Comparison of ENCODE assay signal across 8 cellular contexts in genomic region chr4:140149851-140150635, GRCh38. TPM values are rescaled to one million over a fixed set of nuclear protein-coding genes. Genes with fewer than 3 reads are reported as not detected.
DNase-seq lines count a peak whose midpoint lies in the region; ATAC-seq and TF ChIP-seq lines count a peak whose summit lies in the region.

No MANE protein-coding gene starts in this region.

- no peaks in the 10 kb centered on the region for H3K36me3 ChIP-seq in endocrine pancreas (ENCODE audit: control insufficient read depth, insufficient read depth, low read length)

- DNase-seq in AG10803 (ENCODE audit: low read depth) (peak; percentile 47), NCI-H526 (lab: John Stamatoyannopoulos, UW) (peak; percentile 76 to 89), memory B cell (ENCODE audit: low spot score in 2 of 2) (peak in 1 of 2 donors; percentile 25)
- DNase-seq in activated CD8-positive, alpha-beta memory T cell treated with anti-CD3 and anti-CD28 coated beads, Interleukin-2, amount 10 ng/mL, durations not matched to agents 7 days and 5 days = peak; percentile 80
- DNase-seq in stimulated activated CD8-positive, alpha-beta memory T cell treated with anti-CD3 and anti-CD28 coated beads, Interleukin-15, amount 100 ng/mL, for 4 hours (ENCODE audit: low read depth in 2 of 2) = peak; percentile 29 to 44

- H3K9me3 ChIP-seq in endocrine pancreas (ENCODE audit: control insufficient read depth, low read length) = no peaks in the 10 kb centered on the region

- no peaks in the 10 kb centered on the region for H3K27me3 ChIP-seq in endocrine pancreas (ENCODE audit: control insufficient read depth, insufficient read depth, low read length)

- H3K27me3 Mint-ChIP-seq in activated CD8-positive, alpha-beta memory T cell treated with anti-CD3 and anti-CD28 coated beads, Interleukin-2, amount 10 ng/mL, durations not matched to agents 7 days and 5 days = peaks cover 57% of the 10 kb centered on the region
- peaks cover 18% of the 10 kb centered on the region for H3K27me3 Mint-ChIP-seq in memory B cell

- H3K4me1 Mint-ChIP-seq in activated CD8-positive, alpha-beta memory T cell treated with anti-CD3 and anti-CD28 coated beads, Interleukin-2, amount 10 ng/mL, durations not matched to agents 7 days and 5 days = peaks cover 23% of the 10 kb centered on the region
- peaks cover 12% of the 10 kb centered on the region for H3K4me1 Mint-ChIP-seq in memory B cell

- H3K36me3 Mint-ChIP-seq in activated CD8-positive, alpha-beta memory T cell treated with anti-CD3 and anti-CD28 coated beads, Interleukin-2, amount 10 ng/mL, durations not matched to agents 7 days and 5 days = no peaks in the 10 kb centered on the region
- H3K36me3 Mint-ChIP-seq in memory B cell = no peaks in the 10 kb centered on the region

- TF ChIP-seq CTCF in AG10803 (conservative IDR thresholded peaks at IDR 0.05; ENCODE audit: low read length) = peak; percentile 12; the same call in 1 of the 2 replicates

- peak; percentile 32 for ATAC-seq in GM21786 (IDR thresholded peaks at IDR 0.05; ENCODE audit: unreplicated experiment)
- no peak for ATAC-seq in activated CD8-positive, alpha-beta memory T cell treated with anti-CD3 and anti-CD28 coated beads, Interleukin-2, amount 10 ng/mL, durations not matched to agents 7 days and 5 days
- ATAC-seq in memory B cell (ENCODE audit: low read depth) = no peak
- no peak for ATAC-seq in HG03025 (IDR thresholded peaks at IDR 0.05; ENCODE audit: low FRiP score, unreplicated experiment)

- H3K4me3 ChIP-seq in AG10803 (ENCODE audit: low read length) (peak overlapping the region; percentile 88), endocrine pancreas (ENCODE audit: control insufficient read depth, insufficient read depth, low read length) (peak overlapping the region; percentile 79)

- peak overlapping the region; percentile 88 for H3K4me3 Mint-ChIP-seq in activated CD8-positive, alpha-beta memory T cell treated with anti-CD3 and anti-CD28 coated beads, Interleukin-2, amount 10 ng/mL, durations not matched to agents 7 days and 5 days
- H3K4me3 Mint-ChIP-seq in memory B cell = peak overlapping the region; percentile 89

- H3K9me3 Mint-ChIP-seq in activated CD8-positive, alpha-beta memory T cell treated with anti-CD3 and anti-CD28 coated beads, Interleukin-2, amount 10 ng/mL, durations not matched to agents 7 days and 5 days (ENCODE audit: low read depth) = no peaks in the 10 kb centered on the region
- H3K9me3 Mint-ChIP-seq in memory B cell = no peaks in the 10 kb centered on the region

- H3K4me1 ChIP-seq in endocrine pancreas (ENCODE audit: control insufficient read depth, insufficient read depth, low read length) = peaks cover 31% of the 10 kb centered on the region

- peak overlapping the region; percentile 99 for H3K9ac ChIP-seq in endocrine pancreas (ENCODE audit: control insufficient read depth, insufficient read depth, low read length)

- CTCF ChIA-PET in activated CD8-positive, alpha-beta memory T cell treated with anti-CD3 and anti-CD28 coated beads, Interleukin-2, amount 10 ng/mL, durations not matched to agents 7 days and 5 days (lab: Charles Lee) = interaction anchor here (0.9 to 2.0 kb wide), 9 partner anchors 12 to 527 kb away, joined by 3 to 5 read pairs (median 4); no protein-coding TSS in a partner anchor

- H3K27ac Mint-ChIP-seq in activated CD8-positive, alpha-beta memory T cell treated with anti-CD3 and anti-CD28 coated beads, Interleukin-2, amount 10 ng/mL, durations not matched to agents 7 days and 5 days = peak overlapping the region; percentile 82
- peak overlapping the region; percentile 73 for H3K27ac Mint-ChIP-seq in memory B cell

RNA-seq across cellular contexts. Expression of gene MAML3, which starts 3.9 kb away (rescaled TPM):
- 1 to 10 TPM; 1.8 to 4.3 TPM for total RNA-seq in activated CD8-positive, alpha-beta memory T cell treated with anti-CD3 and anti-CD28 coated beads, Interleukin-2, amount 10 ng/mL, durations not matched to agents 7 days and 5 days
